18 cellular contexts compared by ENCODE assay signal in genomic region chr2:69993048-69993565, GRCh38.
"Had no signal": no experiment of that assay in that cellular context is flagged by ENCODE, and none has a peak within 500 bp of the region (broad histone marks: within the 10 kb centered on the region; RNA-seq: fewer than 3 reads in every experiment).

No MANE protein-coding gene starts in this region.

- H3K9me3 Mint-ChIP-seq: activated CD4-positive, alpha-beta T cell treated with anti-CD3 and anti-CD28 coated beads, Interleukin-2, amount 10 ng/mL, durations not matched to agents 7 days and 5 days; activated naive CD8-positive, alpha-beta T cell treated with anti-CD3 and anti-CD28 coated beads for 36 hours; T-cell had no signal

- H3K27ac ChIP-seq: body of pancreas, foreskin keratinocyte, left lung, parathyroid adenoma, tibial artery had no signal

- H3K27me3 Mint-ChIP-seq: activated CD4-positive, alpha-beta T cell treated with anti-CD3 and anti-CD28 coated beads, Interleukin-2, amount 10 ng/mL, durations not matched to agents 7 days and 5 days; activated naive CD8-positive, alpha-beta T cell treated with anti-CD3 and anti-CD28 coated beads for 36 hours; naive B cell; T-cell had no signal

- ATAC-seq: activated CD8-positive, alpha-beta T cell treated with anti-CD3 and anti-CD28 coated beads, Interleukin-2, amount 10 ng/mL, durations not matched to agents 7 days and 5 days; body of pancreas; foreskin keratinocyte; left lung; T-cell had no signal

- H3K4me2 ChIP-seq: SK-N-SH had no signal

- H3K27me3 ChIP-seq: body of pancreas, foreskin keratinocyte, left lung, tibial artery had no signal

- H3K79me2 ChIP-seq: parathyroid adenoma had no signal

- H3K27ac Mint-ChIP-seq: activated CD4-positive, alpha-beta T cell treated with anti-CD3 and anti-CD28 coated beads, Interleukin-2, amount 10 ng/mL, durations not matched to agents 7 days and 5 days; activated CD8-positive, alpha-beta T cell treated with anti-CD3 and anti-CD28 coated beads, Interleukin-2, amount 10 ng/mL, durations not matched to agents 7 days and 5 days; activated naive CD8-positive, alpha-beta T cell treated with anti-CD3 and anti-CD28 coated beads for 36 hours; T-cell had no signal

- H3K9me3 ChIP-seq: body of pancreas, left lung, SK-N-SH, tibial artery had no signal

- H3K4me1 ChIP-seq: body of pancreas, parathyroid adenoma, tibial artery had no signal

- DNase-seq: activated CD4-positive, alpha-beta T cell treated with anti-CD3 and anti-CD28 coated beads, Interleukin-2, amount 10 ng/mL, durations not matched to agents 7 days and 5 days; activated CD8-positive, alpha-beta T cell treated with anti-CD3 and anti-CD28 coated beads, Interleukin-2, amount 10 ng/mL, durations not matched to agents 7 days and 5 days; activated gamma-delta T cell treated with Interleukin-2 at 50 U/mL for 16 hours; activated naive CD8-positive, alpha-beta T cell treated with anti-CD3 and anti-CD28 coated beads for 36 hours; activated T-cell treated with anti-CD3 and anti-CD28 coated beads, Interleukin-2, amount 50 U/mL, for 48 hours; body of pancreas; foreskin keratinocyte; hypothalamus; left lung; naive B cell; SK-N-SH; stimulated activated CD4-positive, alpha-beta T cell treated with anti-CD3 and anti-CD28 coated beads, Interleukin-12 subunit alpha, Interleukin-12 subunit beta, amount 100 ng/mL, for 4 hours; stimulated activated CD4-positive, alpha-beta T cell treated with anti-CD3 and anti-CD28 coated beads, Interleukin-1b, Interleukin-23, amount 100 ng/mL, for 48 hours; stimulated activated naive CD4-positive, alpha-beta T cell treated with Interleukin-2 at 50 U/mL for 16 hours; T-cell; T-helper 9 cell had no signal

- H3K9ac ChIP-seq: parathyroid adenoma, SK-N-SH had no signal

- H3K4me3 Mint-ChIP-seq: activated CD4-positive, alpha-beta T cell treated with anti-CD3 and anti-CD28 coated beads, Interleukin-2, amount 10 ng/mL, durations not matched to agents 7 days and 5 days; activated CD8-positive, alpha-beta T cell treated with anti-CD3 and anti-CD28 coated beads, Interleukin-2, amount 10 ng/mL, durations not matched to agents 7 days and 5 days; activated naive CD8-positive, alpha-beta T cell treated with anti-CD3 and anti-CD28 coated beads for 36 hours; naive B cell; T-cell had no signal

- H3K4me3 ChIP-seq: body of pancreas, left lung, tibial artery had no signal
